In genomic region chr12:46147144-46147543, GRCh38 we compare ENCODE assay signal across 18 cellular contexts.
A peak's percentile ranks its signal among the peaks of the same experiment; 100 is the strongest.
DNase-seq lines count a peak whose midpoint lies in the region; ATAC-seq, FAIRE-seq and TF ChIP-seq lines count a peak whose summit lies in the region.
"Had no signal": no experiment of that assay in that cellular context is flagged by ENCODE, and none has a peak within 500 bp of the region (broad histone marks: within the 10 kb centered on the region; RNA-seq: fewer than 3 reads in every experiment).

No MANE protein-coding gene starts in this region.

- CTCF ChIA-PET in GM12878 (lab: Yijun Ruan, JAX): interaction anchor here (1.0 to 3.8 kb wide), 6 partner anchors 22 to 155 kb away, joined by 3 to 36 read pairs (median 4); no protein-coding TSS in a partner anchor

- H3K79me2 ChIP-seq in GM12878 (ENCODE audit: control insufficient read depth, insufficient read depth, low read length): no peaks in the 10 kb centered on the region

- no peaks in the 10 kb centered on the region for H3K36me3 ChIP-seq in GM12878 (ENCODE audit: control insufficient read depth in 2 of 2, insufficient read depth in 2 of 2, low read length in 1 of 2)
- H3K36me3 ChIP-seq: MG63 had no signal

- TF ChIP-seq CTCF in GM12878 (IDR thresholded peaks at IDR 0.05 in 2 of 3, conservative IDR thresholded peaks at IDR 0.05 in 1 of 3; ENCODE audit: control insufficient read depth in 2 of 3, extremely low read depth in 1 of 3, insufficient read depth in 1 of 3, low read depth in 3 of 3, low read length in 3 of 3): no peak

- H2AFZ ChIP-seq in GM12878 (ENCODE audit: control insufficient read depth, low read depth, low read length): no peak overlapping the region

- H3K27ac ChIP-seq in GM12878 (ENCODE audit: control insufficient read depth, insufficient read depth): no peak overlapping the region
- H3K27ac ChIP-seq: SK-N-MC had no signal

- H3K4me1 ChIP-seq in GM12878 (ENCODE audit: control insufficient read depth, insufficient read depth, low read length): no peaks in the 10 kb centered on the region

- 38% methylated on average over 3 of the region's 3 CpGs for WGBS in GM12878 (ENCODE audit: insufficient coverage, insufficient replicate concordance, low lambda C conversion rate, missing lambda C conversion rate)

- no TSS peak for BruUV-seq in GM12878 (replicated peaks; lab: Mats Ljungman, UMichigan)

- intact Hi-C loops in GM12878 (cut with micrococcal nuclease; ENCODE audit: unreplicated experiment): no loop called here

- POLR2A ChIA-PET in GM12878 (lab: Charles Lee): interaction anchor here (0.6 kb wide), 1 partner anchor 38 kb away, joined by 3 read pairs; no protein-coding TSS in a partner anchor

- SMC1A ChIA-PET in GM12878 (lab: Charles Lee; ENCODE audit: uncharacterized antibody, unreplicated experiment): interaction anchor here (0.6 to 3.5 kb wide), 8 partner anchors 12 to 873 kb away, joined by 3 to 22 read pairs (median 4); no protein-coding TSS in a partner anchor

- TF ChIP-seq EP300 in GM12878 (IDR thresholded peaks at IDR 0.05; ENCODE audit: borderline replicate concordance in 1 of 2, control insufficient read depth in 1 of 2, low read depth in 2 of 2, low read length in 2 of 2): no peak

- in situ Hi-C loops in GM12878 (cut with MboI): loop anchor here (25.0 kb wide), 2 partner anchors 515 to 865 kb away; no protein-coding TSS in a partner anchor

- FAIRE-seq in GM12878 (lab: Jason Lieb, UNC): no peak
- FAIRE-seq: H54 had no signal

- DNase-seq in GM12878 (ENCODE audit: low read depth, low spot score) (no peak), NCI-H1417 (lab: John Stamatoyannopoulos, UW) (no peak)
- DNase-seq in stimulated activated CD4-positive, alpha-beta T cell treated with anti-CD3 and anti-CD28 coated beads, Interleukin-15, amount 100 ng/mL, for 24 hours: no peak
- DNase-seq: CD4-positive, alpha-beta T cell; DND-41; GDM1; MG63; NCI-H1105; NCI-H187; NCI-H446; T-cell had no signal

- no peak overlapping the region for H3K4me3 ChIP-seq in GM12878
- H3K4me3 ChIP-seq: MG63, SK-N-MC had no signal

- H3K9ac ChIP-seq in GM12878 (ENCODE audit: control insufficient read depth, insufficient read depth, low read length): no peak overlapping the region

- no peak for TF ChIP-seq RAD21 in GM12878 (IDR thresholded peaks at IDR 0.05; ENCODE audit: insufficient read depth, low read depth, low read length)

- ATAC-seq in GM18861 (IDR thresholded peaks at IDR 0.05; ENCODE audit: unreplicated experiment) (peak; percentile 68), GM19395 (IDR thresholded peaks at IDR 0.05; ENCODE audit: unreplicated experiment) (peak; percentile 75), HG03139 (IDR thresholded peaks at IDR 0.05; ENCODE audit: unreplicated experiment) (peak; percentile 71), GM12878 (peak; percentile 87), HG02610 (IDR thresholded peaks at IDR 0.05; ENCODE audit: unreplicated experiment) (no peak), HG03565 (IDR thresholded peaks at IDR 0.05; ENCODE audit: unreplicated experiment) (no peak)
- ATAC-seq: T-cell had no signal

- no peaks in the 10 kb centered on the region for H4K20me1 ChIP-seq in GM12878 (ENCODE audit: control insufficient read depth, insufficient read depth)

- H3K27me3 ChIP-seq in GM12878 (replicated peaks in 1 of 2; ENCODE audit: control insufficient read depth in 2 of 2, insufficient read depth in 2 of 2, low read length in 1 of 2): no peaks in the 10 kb centered on the region
- H3K27me3 ChIP-seq: MG63 had no signal

- H3K9me3 ChIP-seq in GM12878 (replicated peaks; ENCODE audit: control insufficient read depth, insufficient read depth, low read length): no peaks in the 10 kb centered on the region
- H3K9me3 ChIP-seq: MG63 had no signal

- RAD21 ChIA-PET in GM12878 (lab: Charles Lee; ENCODE audit: unreplicated experiment): interaction anchor here (0.6 to 3.4 kb wide), 5 partner anchors 10 to 1073 kb away, joined by 3 to 22 read pairs (median 3); no protein-coding TSS in a partner anchor

- no peak overlapping the region for H3K4me2 ChIP-seq in GM12878 (ENCODE audit: control insufficient read depth, insufficient read depth)

- no peak for TF ChIP-seq POLR2A in GM12878 (IDR thresholded peaks at IDR 0.05; ENCODE audit: low read depth, low read length)

TF ChIP-seq in GM12878, 131 proteins besides CTCF, POLR2A, EP300 and RAD21:
- TF ChIP-seq KAT2A (conservative IDR thresholded peaks at IDR 0.05; ENCODE audit: control insufficient read depth, low read depth, low read length): no peak
- TF ChIP-seq SPI1 (IDR thresholded peaks at IDR 0.05; ENCODE audit: borderline replicate concordance, insufficient read depth, low read depth, low read length): peak; percentile 62; the same call in 1 of the 2 replicates

Comparison
In these comparisons a context has a peak if more than half of its experiments do, and no peak if none do; other contexts are left out.
1. ATAC-seq: peak in GM18861 (single experiment), GM19395 (single experiment), HG03139 (single experiment) and GM12878 (single experiment); none in HG02610 (single experiment) and HG03565 (single experiment).